ENCODE assay signal across 8 cellular contexts in the genomic region with DNA sequence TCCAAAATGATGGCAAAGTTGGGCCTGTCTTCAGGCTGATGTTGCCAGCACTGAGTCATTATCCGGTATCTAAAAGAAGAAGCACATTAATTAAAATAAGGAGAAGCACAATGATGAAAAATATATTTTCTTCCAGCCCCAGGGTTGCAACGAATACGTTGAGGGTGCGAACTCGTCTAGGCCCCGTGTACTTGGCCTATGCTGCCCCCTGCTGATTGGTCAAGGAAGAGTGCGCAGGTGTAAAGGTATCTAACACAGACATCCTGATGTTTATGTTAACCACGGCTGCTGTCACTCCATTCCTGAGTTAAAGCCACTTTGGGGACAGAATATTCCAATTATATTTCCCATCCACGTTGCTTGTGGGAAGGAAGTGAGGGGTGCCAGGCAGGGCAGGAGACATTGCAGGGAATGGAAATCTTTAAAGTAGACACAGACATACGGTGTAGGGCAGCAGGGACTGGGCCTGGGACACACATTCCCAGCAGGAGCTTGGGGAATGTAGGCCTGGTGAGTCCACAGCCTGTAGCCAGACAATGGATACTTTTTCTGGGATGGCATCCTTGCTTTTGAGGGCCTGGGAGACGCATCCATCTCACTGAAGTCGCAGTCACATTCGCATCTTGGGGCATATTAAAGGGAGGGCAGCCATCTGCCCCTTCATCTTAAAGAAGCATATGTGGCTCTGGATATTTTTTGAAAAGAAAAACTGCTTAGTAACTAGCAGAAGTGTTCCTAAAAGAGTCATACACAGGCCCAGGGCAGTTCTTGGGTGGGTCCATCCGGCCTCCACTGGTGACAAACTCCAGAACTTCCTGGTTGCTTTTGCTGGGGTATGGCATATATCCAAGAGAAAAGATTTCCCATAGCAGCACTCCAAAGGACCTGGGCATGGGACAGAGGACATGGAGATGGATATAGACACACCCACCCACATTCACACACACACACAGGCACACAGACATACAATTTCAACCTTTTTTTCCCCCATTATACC.
A peak's percentile ranks its signal among the peaks of the same experiment; 100 is the strongest.
DNase-seq lines count a peak whose midpoint lies in the region; ATAC-seq and TF ChIP-seq lines count a peak whose summit lies in the region.

No MANE protein-coding gene starts in this region.

- peaks cover 18% of the 10 kb centered on the region for H3F3A ChIP-seq in PC-9 (ENCODE audit: insufficient read depth, low read depth)

- H3K36me3 ChIP-seq in PC-9 (ENCODE audit: low read depth) (no peaks in the 10 kb centered on the region), thoracic aorta (no peaks in the 10 kb centered on the region)

- ATAC-seq in thoracic aorta (ENCODE audit: insufficient number of reproducible peaks, low FRiP score, low read depth) (no peak), GM21576 (IDR thresholded peaks at IDR 0.05; ENCODE audit: unreplicated experiment) (no peak)

- H3K4me3 ChIP-seq in PC-9 (no peak overlapping the region), fibroblast of the aortic adventitia (ENCODE audit: low read depth, low read length) (no peak overlapping the region), thoracic aorta (no peak overlapping the region)

- no peak overlapping the region for H2AFZ ChIP-seq in PC-9

- no peaks in the 10 kb centered on the region for H3K9me2 ChIP-seq in PC-9 (ENCODE audit: insufficient read depth)

- TF ChIP-seq RAD21 in Ishikawa (IDR thresholded peaks at IDR 0.05; ENCODE audit: low read depth): peak; percentile 91

- H3K79me2 ChIP-seq in PC-9 (ENCODE audit: low read depth): no peaks in the 10 kb centered on the region

- POLR2A ChIA-PET in PC-9 (lab: Charles Lee; ENCODE audit: unreplicated experiment): no interaction called here

- H3K27me3 ChIP-seq in PC-9 (ENCODE audit: insufficient read depth, low read depth): no peaks in the 10 kb centered on the region
- H3K27me3 ChIP-seq in thoracic aorta (replicated peaks; ENCODE audit: insufficient read depth): no peaks in the 10 kb centered on the region

- TF ChIP-seq CTCF in GM12873 (IDR thresholded peaks at IDR 0.05; ENCODE audit: insufficient read depth, low read depth, low read length, missing control alignments): peak; percentile 85
- peak; percentile 91 for TF ChIP-seq CTCF in PC-9 (conservative IDR thresholded peaks at IDR 0.05)
- TF ChIP-seq CTCF in fibroblast of the aortic adventitia (IDR thresholded peaks at IDR 0.05; ENCODE audit: insufficient read depth, low read length): peak; percentile 75
- TF ChIP-seq CTCF in thoracic aorta (IDR thresholded peaks at IDR 0.05): peak; percentile 77

- DNase-seq in PC-9 (peak in 1 of 2 experiments; percentile 61), fibroblast of the aortic adventitia (ENCODE audit: low read depth) (peak; percentile 62), nucleus accumbens (lab: John Stamatoyannopoulos, UW) (peak in 46 of 56 donors; percentile 4 to 83 (median 36)), thoracic aorta (ENCODE audit: low spot score) (peak; percentile 13)
- DNase-seq in activated T-cell treated with anti-CD3 and anti-CD28 coated beads, Interleukin-2, amount 50 U/mL, for 48 hours: peak; percentile 84

- H3K4me2 ChIP-seq in PC-9: no peak overlapping the region

- CTCF ChIA-PET in PC-9 (lab: Charles Lee): no interaction called here

- intact Hi-C loops in PC-9 (cut with micrococcal nuclease; ENCODE audit: unreplicated experiment): loop anchor here (1.0 to 2.0 kb wide), 2 partner anchors 142 to 239 kb away; no protein-coding TSS in a partner anchor

- BruUV-seq in PC-9 (replicated peaks; lab: Mats Ljungman, UMichigan): no TSS peak

- H3K9me3 ChIP-seq in PC-9 (ENCODE audit: insufficient read depth, low read depth): no peaks in the 10 kb centered on the region
- H3K9me3 ChIP-seq in thoracic aorta: no peaks in the 10 kb centered on the region

- no peaks in the 10 kb centered on the region for H4K20me1 ChIP-seq in PC-9 (ENCODE audit: insufficient read depth)

- H3K27ac ChIP-seq in PC-9: no peak overlapping the region
- no peak overlapping the region for H3K27ac ChIP-seq in thoracic aorta

- TF ChIP-seq EP300 in Ishikawa (IDR thresholded peaks at IDR 0.05; ENCODE audit: borderline replicate concordance): no peak

- H3K4me1 ChIP-seq in PC-9 (replicated peaks; ENCODE audit: insufficient read depth) (no peaks in the 10 kb centered on the region), thoracic aorta (ENCODE audit: control insufficient read depth in 1 of 2, low read depth in 2 of 2) (no peaks in the 10 kb centered on the region)

TF ChIP-seq in Ishikawa, 13 proteins besides CTCF, POLR2A, EP300 and RAD21:
- TF ChIP-seq TAF1 (IDR thresholded peaks at IDR 0.05; ENCODE audit: low read depth) (no peak), ZBTB7A (IDR thresholded peaks at IDR 0.05; ENCODE audit: low read depth) (no peak), FOXM1 (IDR thresholded peaks at IDR 0.05; ENCODE audit: borderline replicate concordance, low read depth) (no peak), REST (IDR thresholded peaks at IDR 0.05; ENCODE audit: low read depth) (no peak), TCF12 (IDR thresholded peaks at IDR 0.05; ENCODE audit: low read depth) (no peak), MAX (IDR thresholded peaks at IDR 0.05) (no peak), CREB1 (IDR thresholded peaks at IDR 0.05; ENCODE audit: low read depth) (no peak), YY1 (IDR thresholded peaks at IDR 0.05; ENCODE audit: low read depth) (no peak), NFIC (IDR thresholded peaks at IDR 0.05) (no peak), USF1 (IDR thresholded peaks at IDR 0.05) (no peak), CEBPB (IDR thresholded peaks at IDR 0.05) (no peak), EGR1 (IDR thresholded peaks at IDR 0.05) (no peak), TEAD4 (IDR thresholded peaks at IDR 0.05) (no peak)
